Comparison of ENCODE assay signal across 27 cellular contexts in genomic region chr4:124931050-124931449, GRCh38.
DNase-seq lines count a peak whose midpoint lies in the region; ATAC-seq, FAIRE-seq and TF ChIP-seq lines count a peak whose summit lies in the region.
"Had no signal": no experiment of that assay in that cellular context is flagged by ENCODE, and none has a peak within 500 bp of the region (broad histone marks: within the 10 kb centered on the region; RNA-seq: fewer than 3 reads in every experiment).

No MANE protein-coding gene starts in this region.

- H3K4me3 ChIP-seq in AG04450 (ENCODE audit: low read depth, low read length) (no peak overlapping the region), fibroblast of villous mesenchyme (ENCODE audit: low read depth, low read length) (no peak overlapping the region)
- H3K4me3 ChIP-seq: hepatocyte, K562, smooth muscle cell, uterus had no signal

- no peaks in the 10 kb centered on the region for H3K9me3 Mint-ChIP-seq in Calu3 (ENCODE audit: low read depth, unreplicated experiment)

- TF ChIP-seq CTCF in AG04450 (IDR thresholded peaks at IDR 0.05; ENCODE audit: low read depth, low read length) (no peak), fibroblast of villous mesenchyme (IDR thresholded peaks at IDR 0.05; ENCODE audit: insufficient read depth, low read depth, low read length) (no peak), Calu3 (IDR thresholded peaks at IDR 0.05; ENCODE audit: unreplicated experiment) (no peak)

- peak; percentile 42 for DNase-seq in AG04450 (ENCODE audit: low read depth, low spot score)
- peak; percentile 21 for DNase-seq in HTR-8/SVneo (ENCODE audit: insufficient read length, low spot score)
- peak; percentile 51 for DNase-seq in amniotic epithelial cell (ENCODE audit: low read depth)
- peak; percentile 37 for DNase-seq in fibroblast of villous mesenchyme (ENCODE audit: low read depth)
- DNase-seq in stimulated activated naive CD8-positive, alpha-beta T cell treated with anti-CD3 and anti-CD28 coated beads, Interleukin-15, Interleukin-2, amounts not matched to agents 100 U/mL and 50 U/mL, for 24 hours: no peak
- no peak for DNase-seq in NCI-H1417 treated with DMSO at 0.1 percent for 48 hours (lab: John Stamatoyannopoulos, UW)
- DNase-seq in Calu3: no peak
- DNase-seq: activated CD4-positive, alpha-beta T cell treated with anti-CD3 and anti-CD28 coated beads, Interleukin-2, amount 50 U/mL, for 1 hour; activated CD8-positive, alpha-beta memory T cell treated with anti-CD3 and anti-CD28 coated beads, Interleukin-2, amount 50 U/mL, for 48 hours; activated effector memory CD4-positive, alpha-beta T cell treated with Interleukin-2 at 50 U/mL for 16 hours; DMS153; foreskin keratinocyte; islet precursor cell; mammary epithelial cell; MV-4-11; naive B cell; NCI-H2029; NCI-H510A; posterior cingulate gyrus; uterus had no signal

- POLR2A ChIA-PET in AG04450 (lab: Yijun Ruan, JAX): no interaction called here

- H3K27me3 Mint-ChIP-seq in Calu3 (ENCODE audit: unreplicated experiment): no peaks in the 10 kb centered on the region
- H3K27me3 Mint-ChIP-seq: naive B cell had no signal

- peaks cover 8% of the 10 kb centered on the region for H3K4me1 Mint-ChIP-seq in Calu3 (ENCODE audit: low read depth, unreplicated experiment)
- H3K4me1 Mint-ChIP-seq: naive B cell had no signal

- BruUV-seq in Calu3 (replicated peaks; lab: Mats Ljungman, UMichigan): no TSS peak

- no peak for ATAC-seq in stimulated activated naive CD8-positive, alpha-beta T cell treated with anti-CD3 and anti-CD28 coated beads, Interleukin-15, Interleukin-2, amounts not matched to agents 100 U/mL and 50 U/mL, for 24 hours
- ATAC-seq in HG02759 (IDR thresholded peaks at IDR 0.05; ENCODE audit: unreplicated experiment): no peak
- ATAC-seq: foreskin keratinocyte, K562, Right ventricle myocardium inferior had no signal

- no peak overlapping the region for H3K27ac Mint-ChIP-seq in Calu3 (ENCODE audit: unreplicated experiment)
- H3K27ac Mint-ChIP-seq: naive B cell had no signal

- no peak for FAIRE-seq in HTR-8/SVneo (lab: Jason Lieb, UNC)
- FAIRE-seq: GM12891, H54, K562 had no signal

- CTCF ChIA-PET in AG04450 (lab: Charles Lee): no interaction called here
- CTCF ChIA-PET in Calu3 (lab: Charles Lee): no interaction called here

- H3K4me3 Mint-ChIP-seq in Calu3 (ENCODE audit: low read depth, unreplicated experiment): no peak overlapping the region
- H3K4me3 Mint-ChIP-seq: naive B cell had no signal

- no peaks in the 10 kb centered on the region for H3K27me3 ChIP-seq in AG04450 (ENCODE audit: control insufficient read depth, insufficient read depth, low read length)
- H3K27me3 ChIP-seq: foreskin keratinocyte, hepatocyte, uterus had no signal

- H3K27ac ChIP-seq in AG04450 (ENCODE audit: low read depth, low read length): no peak overlapping the region
- H3K27ac ChIP-seq: foreskin keratinocyte, hepatocyte, uterus had no signal

- H3K9me3 ChIP-seq in AG04450 (ENCODE audit: control insufficient read depth, insufficient read depth, low read length): no peaks in the 10 kb centered on the region
- H3K9me3 ChIP-seq: uterus had no signal

- H3K36me3 Mint-ChIP-seq in Calu3 (ENCODE audit: insufficient read depth, unreplicated experiment): no peaks in the 10 kb centered on the region
- H3K36me3 Mint-ChIP-seq: naive B cell had no signal

- intact Hi-C loops in Calu3 (cut with micrococcal nuclease; ENCODE audit: unreplicated experiment): loop anchor here (10.0 kb wide), 1 partner anchor 596 kb away; no protein-coding TSS in a partner anchor

Comparison
In these comparisons a context has a peak if more than half of its experiments do, and no peak if none do; other contexts are left out.
1. DNase-seq: peak in AG04450 (single experiment), HTR-8/SVneo (single experiment), amniotic epithelial cell (single experiment) and fibroblast of villous mesenchyme (single experiment); none in stimulated activated naive CD8-positive, alpha-beta T cell treated with anti-CD3 and anti-CD28 coated beads, Interleukin-15, Interleukin-2, amounts not matched to agents 100 U/mL and 50 U/mL, for 24 hours (single experiment), NCI-H1417 treated with DMSO at 0.1 percent for 48 hours (single experiment) and Calu3 (single experiment).